Comparison of ENCODE assay signal across 29 cellular contexts in genomic region chr1:64555947-64556346, GRCh38.
DNase-seq lines count a peak whose midpoint lies in the region; ATAC-seq, FAIRE-seq and TF ChIP-seq lines count a peak whose summit lies in the region.
"Had no signal": no experiment of that assay in that cellular context is flagged by ENCODE, and none has a peak within 500 bp of the region (broad histone marks: within the 10 kb centered on the region; RNA-seq: fewer than 3 reads in every experiment).

No MANE protein-coding gene starts in this region.

- DNase-seq in mucosa of descending colon (no peak), small intestine (peak; percentile 70), NCI-H82 (lab: John Stamatoyannopoulos, UW) (no peak), NOMO-1 treated with dmso at 0.1 percent for 144 hours (lab: John Stamatoyannopoulos, UW; ENCODE audit: unreplicated experiment) (no peak)
- DNase-seq: 8988T; ACHN; BE2C; C1 segment of cervical spinal cord; CD4-positive, alpha-beta memory T cell; CD4-positive, CD25-positive, alpha-beta regulatory T cell; CD8-positive, alpha-beta memory T cell; COR-L47; DMS 273 treated with DMSO at 0.1 percent for 48 hours; DMS153; DMS53; DMS79; DND-41; EL; GDM1 had no signal

- H3K4me3 Mint-ChIP-seq in brain, result no peak overlapping the region
- H3K4me3 Mint-ChIP-seq: CD14-positive monocyte; CD4-positive, alpha-beta memory T cell; CD4-positive, CD25-positive, alpha-beta regulatory T cell; CD8-positive, alpha-beta memory T cell had no signal

- no peak overlapping the region for H3K9ac ChIP-seq in subcutaneous abdominal adipose tissue (ENCODE audit: low read length in 5 of 5)
- H3K9ac ChIP-seq: BLaER1 had no signal

- H3K27ac Mint-ChIP-seq in brain, result peak overlapping the region in 3 of 5 experiments; percentile 4 to 25 (median 12)
- H3K27ac Mint-ChIP-seq: CD14-positive monocyte; CD4-positive, alpha-beta memory T cell; CD4-positive, CD25-positive, alpha-beta regulatory T cell; CD8-positive, alpha-beta memory T cell had no signal

- H3K36me3 ChIP-seq in mucosa of descending colon (ENCODE audit: low read depth), result no peaks in the 10 kb centered on the region
- no peaks in the 10 kb centered on the region for H3K36me3 ChIP-seq in small intestine (ENCODE audit: control insufficient read depth in 2 of 2, insufficient read depth in 2 of 2, low read length in 2 of 2)
- peaks cover 7 to 20% (median 9%) of the 10 kb centered on the region in 5 donors for H3K36me3 ChIP-seq in subcutaneous abdominal adipose tissue (ENCODE audit: control insufficient read depth in 5 of 5, insufficient read depth in 5 of 5, low read length in 5 of 5)
- H3K36me3 ChIP-seq: BE2C had no signal

- peak; percentile 48 for ATAC-seq in mucosa of descending colon
- no peak for ATAC-seq in GM18505 (IDR thresholded peaks at IDR 0.05; ENCODE audit: unreplicated experiment)
- ATAC-seq in GM19463 (IDR thresholded peaks at IDR 0.05; ENCODE audit: unreplicated experiment), result no peak
- ATAC-seq: GM12878 had no signal

- H3K9me3 ChIP-seq in mucosa of descending colon (no peaks in the 10 kb centered on the region), small intestine (ENCODE audit: control insufficient read depth, low read depth) (no peaks in the 10 kb centered on the region), subcutaneous abdominal adipose tissue (ENCODE audit: control insufficient read depth in 5 of 5, low read length in 5 of 5) (no peaks in the 10 kb centered on the region)
- H3K9me3 ChIP-seq: BE2C had no signal

- H3K27me3 ChIP-seq in small intestine (ENCODE audit: control insufficient read depth in 2 of 2, insufficient read depth in 2 of 2, low read length in 2 of 2) (no peaks in the 10 kb centered on the region), subcutaneous abdominal adipose tissue (ENCODE audit: control insufficient read depth in 5 of 5, insufficient read depth in 4 of 5, low read length in 5 of 5) (no peaks in the 10 kb centered on the region)
- H3K27me3 ChIP-seq: BE2C, BLaER1 had no signal

- H3K4me1 ChIP-seq in mucosa of descending colon (ENCODE audit: low read depth), result no peaks in the 10 kb centered on the region
- H3K4me1 ChIP-seq in small intestine (ENCODE audit: control insufficient read depth in 2 of 2, insufficient read depth in 1 of 2, low read depth in 1 of 2, low read length in 1 of 2), result no peaks in the 10 kb centered on the region
- peaks cover 0 to 11% (median 3%) of the 10 kb centered on the region in 5 donors for H3K4me1 ChIP-seq in subcutaneous abdominal adipose tissue (ENCODE audit: control insufficient read depth in 5 of 5, insufficient read depth in 5 of 5, low read length in 5 of 5)
- H3K4me1 ChIP-seq: BE2C had no signal

- no peak for TF ChIP-seq POLR2A in GM18505 (IDR thresholded peaks at IDR 0.05; ENCODE audit: borderline replicate concordance, extremely low read depth, insufficient read depth, insufficient read length)

- H3K27ac ChIP-seq in small intestine (ENCODE audit: low read depth in 1 of 2, low read length in 1 of 2) (no peak overlapping the region), subcutaneous abdominal adipose tissue (ENCODE audit: low read depth, low read length) (peak overlapping the region; percentile 39)
- H3K27ac ChIP-seq: BLaER1 had no signal

- TF ChIP-seq CTCF in brain (conservative IDR thresholded peaks at IDR 0.05) (no peak), mucosa of descending colon (IDR thresholded peaks at IDR 0.05) (no peak)

- 41 to 75% (median 43%) methylated on average over 1 of the region's 1 CpG for WGBS in small intestine, 3 donors

- no peak overlapping the region for H3K4me3 ChIP-seq in mucosa of descending colon
- no peak overlapping the region for H3K4me3 ChIP-seq in small intestine (ENCODE audit: low read depth in 1 of 2, low read length in 2 of 2)
- H3K4me3 ChIP-seq in subcutaneous abdominal adipose tissue (ENCODE audit: low read depth in 1 of 5, low read length in 5 of 5), result no peak overlapping the region
- H3K4me3 ChIP-seq: BLaER1, GM12878 had no signal

- H3K36me3 Mint-ChIP-seq in brain, result peaks cover 78% of the 10 kb centered on the region
- H3K36me3 Mint-ChIP-seq: CD14-positive monocyte; CD4-positive, alpha-beta memory T cell; CD4-positive, CD25-positive, alpha-beta regulatory T cell; CD8-positive, alpha-beta memory T cell had no signal

- H3K4me1 Mint-ChIP-seq in brain, result peaks cover 22% of the 10 kb centered on the region
- H3K4me1 Mint-ChIP-seq: CD14-positive monocyte had no signal

- peaks cover 3% of the 10 kb centered on the region for H3K27me3 Mint-ChIP-seq in brain

- intact Hi-C loops in mucosa of descending colon (cut with DNase I, micrococcal nuclease), result no loop called here

- no peak for FAIRE-seq in small intestine (lab: Jason Lieb, UNC)
- FAIRE-seq: A204.1, GM12878, GM12892, GM19239 had no signal

- H3K9me3 Mint-ChIP-seq in brain, result peaks cover 6 to 26% (median 20%) of the 10 kb centered on the region in 5 experiments
